Comparison of ENCODE assay signal across 17 cellular contexts in genomic region chr6:44699082-44699481, GRCh38.
"Had no signal": no experiment of that assay in that cellular context is flagged by ENCODE, and none has a peak within 500 bp of the region (broad histone marks: within the 10 kb centered on the region; RNA-seq: fewer than 3 reads in every experiment).

No MANE protein-coding gene starts in this region.

- H3K27ac ChIP-seq: epithelial cell of prostate, prostate gland had no signal

- H3K4me3 ChIP-seq: prostate gland had no signal

- H3K4me1 ChIP-seq: prostate gland had no signal

- H3K9me3 ChIP-seq: prostate gland had no signal

- DNase-seq: activated CD4-positive, alpha-beta T cell treated with anti-CD3 and anti-CD28 coated beads for 48 hours; activated CD8-positive, alpha-beta T cell treated with anti-CD3 and anti-CD28 coated beads, Interleukin-2, amount 10 ng/mL, durations not matched to agents 7 days and 5 days; activated naive CD4-positive, alpha-beta T cell treated with Interleukin-2 at 50 U/mL for 16 hours; activated naive CD8-positive, alpha-beta T cell treated with anti-CD3 and anti-CD28 coated beads, Interleukin-2, amount 50 U/mL, for 24 hours; effector memory CD8-positive, alpha-beta T cell; foreskin fibroblast; glutamatergic neuron; immature natural killer cell; natural killer cell; nucleus accumbens; stimulated activated CD4-positive, alpha-beta T cell treated with anti-CD3 and anti-CD28 coated beads, Interleukin-2, amount 100 ng/mL, for 24 hours; stimulated activated naive CD4-positive, alpha-beta T cell; substantia nigra; T-helper 1 cell had no signal

- ATAC-seq: activated CD8-positive, alpha-beta T cell treated with anti-CD3 and anti-CD28 coated beads, Interleukin-2, amount 10 ng/mL, durations not matched to agents 7 days and 5 days; activated naive CD8-positive, alpha-beta T cell treated with anti-CD3 and anti-CD28 coated beads, Interleukin-2, amount 50 U/mL, for 24 hours; effector memory CD8-positive, alpha-beta T cell; natural killer cell; sciatic nerve had no signal

- H3K36me3 ChIP-seq: prostate gland had no signal
